In the genomic region with DNA sequence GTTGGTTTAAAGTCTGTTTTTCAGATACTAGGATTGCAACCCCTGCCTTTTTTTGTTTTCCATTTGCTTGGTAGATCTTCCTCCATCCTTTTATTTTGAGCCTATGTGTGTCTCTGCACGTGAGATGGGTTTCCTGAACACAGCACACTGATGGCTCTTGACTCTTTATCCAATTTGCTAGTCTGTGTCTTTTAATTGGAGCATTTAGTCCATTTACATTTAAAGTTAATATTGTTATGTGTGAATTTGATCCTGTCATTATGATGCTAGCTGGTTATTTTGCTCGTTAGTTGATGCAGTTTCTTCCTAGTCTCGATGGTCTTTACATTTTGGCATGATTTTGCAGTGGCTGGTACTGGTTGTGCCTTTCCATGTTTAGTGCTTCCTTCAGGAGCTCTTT, we compare ENCODE assay signal across 1 cellular context. TPM values are rescaled to one million over a fixed set of nuclear protein-coding genes. Genes with fewer than 3 reads are reported as not detected.
"Had no signal": no experiment of that assay in that cellular context is flagged by ENCODE, and none has a peak within 500 bp of the region (broad histone marks: within the 10 kb centered on the region; RNA-seq: fewer than 3 reads in every experiment).

No MANE protein-coding gene starts in this region.

RNA-seq across cellular contexts. Expression of a gene that starts 17.4 kb away (rescaled TPM):
- total RNA-seq: GM12878 had no signal

RNA-seq across cellular contexts. Expression of a gene that starts 47.8 kb away (rescaled TPM):
- total RNA-seq: GM12878 had no signal
- polyA plus RNA-seq: GM12878 had no signal
